In genomic region chr1:161198877-161199431, GRCh38 we compare ENCODE assay signal across 8 cellular contexts. TPM values are rescaled to one million over a fixed set of nuclear protein-coding genes. Genes with fewer than 3 reads are reported as not detected.
DNase-seq lines count a peak whose midpoint lies in the region; ATAC-seq and TF ChIP-seq lines count a peak whose summit lies in the region.

A gene with protein sequence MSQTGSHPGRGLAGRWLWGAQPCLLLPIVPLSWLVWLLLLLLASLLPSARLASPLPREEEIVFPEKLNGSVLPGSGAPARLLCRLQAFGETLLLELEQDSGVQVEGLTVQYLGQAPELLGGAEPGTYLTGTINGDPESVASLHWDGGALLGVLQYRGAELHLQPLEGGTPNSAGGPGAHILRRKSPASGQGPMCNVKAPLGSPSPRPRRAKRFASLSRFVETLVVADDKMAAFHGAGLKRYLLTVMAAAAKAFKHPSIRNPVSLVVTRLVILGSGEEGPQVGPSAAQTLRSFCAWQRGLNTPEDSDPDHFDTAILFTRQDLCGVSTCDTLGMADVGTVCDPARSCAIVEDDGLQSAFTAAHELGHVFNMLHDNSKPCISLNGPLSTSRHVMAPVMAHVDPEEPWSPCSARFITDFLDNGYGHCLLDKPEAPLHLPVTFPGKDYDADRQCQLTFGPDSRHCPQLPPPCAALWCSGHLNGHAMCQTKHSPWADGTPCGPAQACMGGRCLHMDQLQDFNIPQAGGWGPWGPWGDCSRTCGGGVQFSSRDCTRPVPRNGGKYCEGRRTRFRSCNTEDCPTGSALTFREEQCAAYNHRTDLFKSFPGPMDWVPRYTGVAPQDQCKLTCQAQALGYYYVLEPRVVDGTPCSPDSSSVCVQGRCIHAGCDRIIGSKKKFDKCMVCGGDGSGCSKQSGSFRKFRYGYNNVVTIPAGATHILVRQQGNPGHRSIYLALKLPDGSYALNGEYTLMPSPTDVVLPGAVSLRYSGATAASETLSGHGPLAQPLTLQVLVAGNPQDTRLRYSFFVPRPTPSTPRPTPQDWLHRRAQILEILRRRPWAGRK (minus strand): TSS chr1:161199054. CDS start chr1:161198627, 427 bp downstream.

- peak within 1 kb of the TSS; percentile 97 for H3K4me2 ChIP-seq in fibroblast of lung (ENCODE audit: extremely low read depth, insufficient read depth, low read length)

- peak within 1 kb of the TSS; percentile 18 for H3K4me3 Mint-ChIP-seq in natural killer cell

- intact Hi-C loops in natural killer cell (cut with micrococcal nuclease) = no loop called here

- TF ChIP-seq POLR2A in erythroblast (IDR thresholded peaks at IDR 0.05; ENCODE audit: low read length) = no peak

- H3K9me3 Mint-ChIP-seq in natural killer cell = no peaks in the 10 kb centered on the region

- H3K79me2 ChIP-seq in fibroblast of lung (ENCODE audit: control insufficient read depth, insufficient read depth, low read length) = peaks cover 28% of the 10 kb centered on the region

- peak within 1 kb of the TSS; percentile 80 for H3K27ac ChIP-seq in RWPE1
- H3K27ac ChIP-seq in fibroblast of lung (ENCODE audit: insufficient read depth, low read length) = peak within 1 kb of the TSS; percentile 95

- no peaks in the 10 kb centered on the region for H4K20me1 ChIP-seq in fibroblast of lung (ENCODE audit: control insufficient read depth, extremely low read depth, insufficient read depth, low read length)

- POLR2A ChIA-PET in BJ (lab: Charles Lee) (no interaction called here), RWPE1 (lab: Yijun Ruan, JAX; ENCODE audit: low non-redundant PET) (no interaction called here)

- peak within 1 kb of the TSS; percentile 2 for H2AFZ ChIP-seq in fibroblast of lung (ENCODE audit: low read length)

- ATAC-seq in natural killer cell (no peak), GM18867 (IDR thresholded peaks at IDR 0.05; ENCODE audit: unreplicated experiment) (no peak), HG03354 (IDR thresholded peaks at IDR 0.05; ENCODE audit: poor library complexity, severe bottlenecking, unreplicated experiment) (no peak)

- H3K9me3 ChIP-seq in fibroblast of lung (ENCODE audit: control insufficient read depth, insufficient read depth, low read depth, low read length) = no peaks in the 10 kb centered on the region

- H3K4me1 Mint-ChIP-seq in natural killer cell = peaks cover 28 to 62% of the 10 kb centered on the region in 2 donors

- DNase-seq in BJ (ENCODE audit: low read depth) = no peak
- DNase-seq in RWPE1 (ENCODE audit: low spot score) = no peak
- DNase-seq in fibroblast of lung (ENCODE audit: low read depth in 2 of 2) = peak; percentile 42 to 84
- no peak for DNase-seq in natural killer cell
- DNase-seq in NAMALWA (ENCODE audit: low spot score) = no peak
- DNase-seq in erythroblast (lab: John Stamatoyannopoulos, UW) = no peak

- H3K4me1 ChIP-seq in fibroblast of lung (ENCODE audit: control insufficient read depth, extremely low read depth, insufficient read depth, low read length) = peaks cover 51% of the 10 kb centered on the region

- H3K27me3 ChIP-seq in BJ (ENCODE audit: control insufficient read depth, insufficient read depth, low read length) (no peaks in the 10 kb centered on the region), fibroblast of lung (ENCODE audit: control insufficient read depth, insufficient read depth, low read length) (no peaks in the 10 kb centered on the region)

- H3K9ac ChIP-seq in fibroblast of lung (ENCODE audit: insufficient read depth, low read length) = peak within 1 kb of the TSS; percentile 70

- H3K27ac Mint-ChIP-seq in natural killer cell = peak within 1 kb of the TSS in 1 of 2 donors; percentile 45

- CTCF ChIA-PET in BJ (lab: Yijun Ruan, JAX) = interaction anchor here (1.3 to 2.9 kb wide), 3 partner anchors 12 to 183 kb away, joined by 6 to 18 read pairs (median 10); partner anchors contain the start of gene TOMM40L
- CTCF ChIA-PET in RWPE1 (lab: Yijun Ruan, JAX) = interaction anchor here (0.6 to 0.7 kb wide), 2 partner anchors 32 to 183 kb away, joined by 3 read pairs; no protein-coding TSS in a partner anchor

- peaks cover 1% of the 10 kb centered on the region for H3K36me3 Mint-ChIP-seq in natural killer cell

- H3K27me3 Mint-ChIP-seq in natural killer cell (ENCODE audit: low read depth in 2 of 2) = no peaks in the 10 kb centered on the region

- H3K4me3 ChIP-seq in BJ (ENCODE audit: low read depth, low read length) = peak within 1 kb of the TSS; percentile 40
- peak within 1 kb of the TSS; percentile 34 to 55 (median 44) for H3K4me3 ChIP-seq in fibroblast of lung (replicated peaks in 1 of 4; ENCODE audit: control extremely low read depth in 1 of 4, insufficient read depth in 1 of 4, low read depth in 3 of 4, low read length in 4 of 4)

- peaks cover 6% of the 10 kb centered on the region for H3K36me3 ChIP-seq in BJ (ENCODE audit: control insufficient read depth, insufficient read depth, low read length)
- H3K36me3 ChIP-seq in fibroblast of lung (ENCODE audit: control insufficient read depth, insufficient read depth, low read length) = peaks cover 2% of the 10 kb centered on the region

- TF ChIP-seq CTCF in BJ (IDR thresholded peaks at IDR 0.05; ENCODE audit: insufficient read depth, low read depth, low read length) (no peak), RWPE1 (conservative IDR thresholded peaks at IDR 0.05; ENCODE audit: low read depth) (no peak), fibroblast of lung (conservative IDR thresholded peaks at IDR 0.05 in 1 of 2, IDR thresholded peaks at IDR 0.05 in 1 of 2; ENCODE audit: low read depth in 1 of 2, low read length in 2 of 2) (no peak), natural killer cell (IDR thresholded peaks at IDR 0.05) (no peak)

RNA-seq across cellular contexts. Expression of the gene that starts here (rescaled TPM):
- polyA plus RNA-seq in BJ (2011; rRNA removed) (0.99 and 1.3 TPM in 2 replicates), fibroblast of lung (0.75 and 1.0 TPM in 2 replicates)
- polyA minus RNA-seq in BJ (2011; rRNA and poly(A)+ RNA removed) = 4.1 and 4.2 TPM in 2 replicates
- total RNA-seq in fibroblast of lung (0.51 and 1.3 TPM in 2 replicates), natural killer cell (under 1 TPM; 0.14 to 0.20 (median 0.14) TPM)
- polyA plus RNA-seq in fibroblast of lung (2012) = 1.3 and 1.9 TPM in 2 replicates
- polyA minus RNA-seq in fibroblast of lung (ENCODE audit: low replicate concordance) = 6.6 and 14.3 TPM in 2 replicates

Comparison
In these comparisons a context has a peak if more than half of its experiments do, and no peak if none do; other contexts are left out.
1. DNase-seq: peak in fibroblast of lung (2 of 2); none in BJ (single experiment), RWPE1 (single experiment), natural killer cell (single experiment), NAMALWA (single experiment) and erythroblast (0 of 2).